ENCODE assay signal across 7 cellular contexts in genomic region chr1:202998836-202999750, GRCh38. TPM values are rescaled to one million over a fixed set of nuclear protein-coding genes. Genes with fewer than 3 reads are reported as not detected.
A peak's percentile ranks its signal among the peaks of the same experiment; 100 is the strongest.
DNase-seq lines count a peak whose midpoint lies in the region; ATAC-seq, FAIRE-seq and TF ChIP-seq lines count a peak whose summit lies in the region.

No MANE protein-coding gene starts in this region.

- H3K9me3 ChIP-seq in kidney (ENCODE audit: control insufficient read depth in 1 of 2, low read length in 2 of 2): no peaks in the 10 kb centered on the region

- no peak for ATAC-seq in GM18502 (IDR thresholded peaks at IDR 0.05; ENCODE audit: poor library complexity, unreplicated experiment)

- intact Hi-C loops in kidney (cut with DNase I): no loop called here

- H3K4me1 ChIP-seq in kidney (ENCODE audit: control insufficient read depth in 1 of 2, insufficient read depth in 1 of 2, low read depth in 1 of 2, low read length in 2 of 2): no peaks in the 10 kb centered on the region

- no peak overlapping the region for H3K27ac ChIP-seq in kidney (ENCODE audit: low read depth in 2 of 2, low read length in 2 of 2)

- no peak overlapping the region for H3K9ac ChIP-seq in kidney (ENCODE audit: low read length in 2 of 2)

- no peak overlapping the region for H3K4me3 ChIP-seq in astrocyte of the cerebellum (ENCODE audit: low read depth, low read length)
- peak overlapping the region in 1 of 2 donors; percentile 13 for H3K4me3 ChIP-seq in kidney (ENCODE audit: low read length in 2 of 2)

- TF ChIP-seq CTCF in GM10266 (IDR thresholded peaks at IDR 0.05; ENCODE audit: control insufficient read depth, insufficient read depth, low read depth, missing control alignments): peak; percentile 74
- peak; percentile 74 for TF ChIP-seq CTCF in astrocyte of the cerebellum (IDR thresholded peaks at IDR 0.05; ENCODE audit: low read depth, low read length, missing control alignments)
- TF ChIP-seq CTCF in kidney (IDR thresholded peaks at IDR 0.05; ENCODE audit: borderline replicate concordance, extremely low read depth, insufficient read depth): peak; percentile 83

- in situ Hi-C loops in astrocyte of the cerebellum (cut with HindIII; ENCODE audit: low sequenced_read_pairs): no loop called here

- DNase-seq in GM10266 (ENCODE audit: extremely low spot score): peak; percentile 29
- peak; percentile 61 for DNase-seq in NCI-H1092 treated with DMSO at 0.1 percent for 48 hours (lab: John Stamatoyannopoulos, UW)
- peak; percentile 29 for DNase-seq in T1000 (lab: John Stamatoyannopoulos, UW)
- peak; percentile 26 for DNase-seq in astrocyte of the cerebellum (ENCODE audit: low read depth)
- DNase-seq in kidney: no peak
- DNase-seq in stimulated activated CD4-positive, alpha-beta T cell treated with anti-CD3 and anti-CD28 coated beads, Interleukin-2, amount 100 ng/mL, for 48 hours: peak; percentile 70 to 75

- no peaks in the 10 kb centered on the region for H3K36me3 ChIP-seq in kidney (ENCODE audit: control insufficient read depth in 1 of 2, insufficient read depth in 2 of 2, low read length in 2 of 2)

- FAIRE-seq in kidney (lab: Jason Lieb, UNC): no peak

RNA-seq across cellular contexts. Expression of gene TMEM183A, which starts 8.1 kb away (rescaled TPM):
- 47.9 TPM for total RNA-seq in kidney
- polyA plus RNA-seq in kidney (ENCODE audit: insufficient read depth, low read depth, low replicate concordance): 47.5 TPM

RNA-seq across cellular contexts. Expression of gene PPFIA4, which starts 27.2 kb away (rescaled TPM):
- 1.7 TPM for total RNA-seq in kidney
- 5.2 TPM for polyA plus RNA-seq in kidney (ENCODE audit: insufficient read depth, low read depth, low replicate concordance)

RNA-seq across cellular contexts. Expression of gene CYB5R1, which starts 32.0 kb away (rescaled TPM):
- 52.7 TPM for total RNA-seq in kidney
- 94.8 TPM for polyA plus RNA-seq in kidney (ENCODE audit: insufficient read depth, low read depth, low replicate concordance)

RNA-seq across cellular contexts. Expression of gene ADIPOR1, which starts 41.0 kb away (rescaled TPM):
- total RNA-seq in kidney: 66.8 TPM
- 70.0 TPM for polyA plus RNA-seq in kidney (ENCODE audit: insufficient read depth, low read depth, low replicate concordance)
